7 cellular contexts compared by ENCODE assay signal in genomic region chr4:77314697-77315096, GRCh38.
"Had no signal": no experiment of that assay in that cellular context is flagged by ENCODE, and none has a peak within 500 bp of the region (broad histone marks: within the 10 kb centered on the region; RNA-seq: fewer than 3 reads in every experiment).

No MANE protein-coding gene starts in this region.

- H3K27ac ChIP-seq: HL-60, KMS-11 had no signal

- FAIRE-seq: HTR-8/SVneo, K562 had no signal

- H3K27me3 Mint-ChIP-seq: IgD-negative memory B cell had no signal

- H3K9ac ChIP-seq: KMS-11 had no signal

- ATAC-seq: K562 had no signal

- H3K4me1 Mint-ChIP-seq: IgD-negative memory B cell had no signal

- H3K4me3 Mint-ChIP-seq: IgD-negative memory B cell had no signal

- H3K27ac Mint-ChIP-seq: IgD-negative memory B cell had no signal

- H3K4me3 ChIP-seq: K562 had no signal

- DNase-seq: KBM-7, KG1 had no signal

- H3K4me2 ChIP-seq: KMS-11 had no signal
